Comparison of ENCODE assay signal across 19 cellular contexts in genomic region chr2:134932864-134933526, GRCh38. TPM values are rescaled to one million over a fixed set of nuclear protein-coding genes. Genes with fewer than 3 reads are reported as not detected.
DNase-seq lines count a peak whose midpoint lies in the region; ATAC-seq, FAIRE-seq and TF ChIP-seq lines count a peak whose summit lies in the region.
"Had no signal": no experiment of that assay in that cellular context is flagged by ENCODE, and none has a peak within 500 bp of the region (broad histone marks: within the 10 kb centered on the region; RNA-seq: fewer than 3 reads in every experiment).

No MANE protein-coding gene starts in this region.

- H3K4me3 ChIP-seq in HepG2 (replicated peaks in 1 of 3; ENCODE audit: insufficient read depth in 1 of 3, low read depth in 2 of 3, low read length in 3 of 3) (no peak overlapping the region), small intestine (ENCODE audit: low read depth in 1 of 2, low read length in 2 of 2) (no peak overlapping the region)
- H3K4me3 ChIP-seq: dorsolateral prefrontal cortex, SJSA1, smooth muscle cell had no signal

- TF ChIP-seq POLR2A in HepG2 (IDR thresholded peaks at IDR 0.05; ENCODE audit: insufficient read depth in 1 of 2, low read depth in 2 of 2, low read length in 2 of 2) = no peak

- peak overlapping the region; percentile 71 for H3K27ac Mint-ChIP-seq in WTC11
- H3K27ac Mint-ChIP-seq: activated CD4-positive, alpha-beta T cell treated with anti-CD3 and anti-CD28 coated beads, Interleukin-2, amount 10 ng/mL, durations not matched to agents 24 days and 14 days; CD4-positive, alpha-beta T cell had no signal

- H3K4me3 Mint-ChIP-seq in WTC11 = no peak overlapping the region
- H3K4me3 Mint-ChIP-seq: activated CD4-positive, alpha-beta T cell treated with anti-CD3 and anti-CD28 coated beads, Interleukin-2, amount 10 ng/mL, durations not matched to agents 24 days and 14 days had no signal

- no TSS peak for BruUV-seq in HepG2 (replicated peaks; lab: Mats Ljungman, UMichigan)

- H3K36me3 ChIP-seq in HepG2 (replicated peaks in 1 of 2; ENCODE audit: control insufficient read depth in 1 of 2, insufficient read depth in 2 of 2, low read length in 2 of 2) (peaks cover 0 to 23% of the 10 kb centered on the region in 2 experiments; a peak in 3 of 5 replicates), small intestine (ENCODE audit: control insufficient read depth in 2 of 2, insufficient read depth in 2 of 2, low read length in 2 of 2) (peaks cover 0 to 3% of the 10 kb centered on the region in 2 donors)

- H3K4me1 ChIP-seq in HepG2 (ENCODE audit: insufficient read depth, low read length) (peaks cover 44% of the 10 kb centered on the region), small intestine (ENCODE audit: control insufficient read depth in 2 of 2, insufficient read depth in 1 of 2, low read depth in 1 of 2, low read length in 1 of 2) (peaks cover 0 to 2% of the 10 kb centered on the region in 2 donors)
- H3K4me1 ChIP-seq: SJSA1 had no signal

- peaks cover 9% of the 10 kb centered on the region for H3K36me3 Mint-ChIP-seq in WTC11

- H3K9ac ChIP-seq in HepG2 (ENCODE audit: insufficient read depth, low read depth, low read length) = no peak overlapping the region

- H3K9me3 Mint-ChIP-seq in WTC11 = no peaks in the 10 kb centered on the region
- H3K9me3 Mint-ChIP-seq: activated CD4-positive, alpha-beta T cell treated with anti-CD3 and anti-CD28 coated beads, Interleukin-2, amount 10 ng/mL, durations not matched to agents 24 days and 14 days; CD4-positive, alpha-beta T cell had no signal

- POLR2A ChIA-PET in WTC11 (lab: Charles Lee) (no interaction called here), HepG2 (lab: Yijun Ruan, JAX) (no interaction called here)

- no peak for FAIRE-seq in HepG2 (lab: Jason Lieb, UNC)
- no peak for FAIRE-seq in small intestine (lab: Jason Lieb, UNC)
- no peak for FAIRE-seq in urothelium cell line (lab: Jason Lieb, UNC)

- in situ Hi-C loops in HepG2 (cut with HindIII; ENCODE audit: extremely low pct_ligation_motif_present, low pct_unique_long_range_greater_than_20kb) = no loop called here

- H3K27me3 ChIP-seq in HepG2 (ENCODE audit: control insufficient read depth in 1 of 2, insufficient read depth in 2 of 2, low read length in 2 of 2) (no peaks in the 10 kb centered on the region), small intestine (ENCODE audit: control insufficient read depth in 2 of 2, insufficient read depth in 2 of 2, low read length in 2 of 2) (no peaks in the 10 kb centered on the region)
- H3K27me3 ChIP-seq: dorsolateral prefrontal cortex had no signal

- H3K27me3 Mint-ChIP-seq in WTC11 (ENCODE audit: low read depth) = no peaks in the 10 kb centered on the region
- H3K27me3 Mint-ChIP-seq: activated CD4-positive, alpha-beta T cell treated with anti-CD3 and anti-CD28 coated beads, Interleukin-2, amount 10 ng/mL, durations not matched to agents 24 days and 14 days; CD4-positive, alpha-beta T cell had no signal

- TF ChIP-seq EP300 in HepG2 (IDR thresholded peaks at IDR 0.05; ENCODE audit: low read depth in 2 of 2, low read length in 2 of 2) (no peak), HepG2 (CRISPR knock-in tag; IDR thresholded peaks at IDR 0.05; ENCODE audit: borderline replicate concordance) (no peak)

- CTCF ChIA-PET in WTC11 (lab: Charles Lee) (no interaction called here), HepG2 (lab: Yijun Ruan, JAX; ENCODE audit: low intra/inter-chr PET ratio, low total read pairs) (no interaction called here)

- ATAC-seq in WTC11 = no peak
- peak; percentile 36; the same call in 2 of the 3 replicates for ATAC-seq in HepG2
- ATAC-seq: left cardiac atrium; stimulated activated naive CD8-positive, alpha-beta T cell treated with anti-CD3 and anti-CD28 coated beads, Interleukin-15, Interleukin-2, amounts not matched to agents 100 U/mL and 50 U/mL, for 24 hours had no signal

- no peak for TF ChIP-seq RAD21 in HepG2 (CRISPR knock-in tag; IDR thresholded peaks at IDR 0.05)

- H3K79me2 ChIP-seq in HepG2 (ENCODE audit: insufficient read depth, low read length) = peaks cover 95% of the 10 kb centered on the region

- DNase-seq in DMS53 (lab: John Stamatoyannopoulos, UW) = peak; percentile 4
- no peak for DNase-seq in DMS53 treated with DMSO at 0.1 percent for 48 hours (lab: John Stamatoyannopoulos, UW; ENCODE audit: unreplicated experiment)
- no peak for DNase-seq in WTC11 (ENCODE audit: low spot score)
- no peak for DNase-seq in HepG2 (ENCODE audit: low spot score)
- peak; percentile 54 for DNase-seq in small intestine
- no peak for DNase-seq in urothelium cell line (ENCODE audit: low spot score)
- DNase-seq in NCI-H446 (lab: John Stamatoyannopoulos, UW) = no peak
- DNase-seq in NOMO-1 (lab: John Stamatoyannopoulos, UW; ENCODE audit: unreplicated experiment in 2 of 2) = no peak
- DNase-seq: 8988T; activated CD4-positive, alpha-beta T cell treated with anti-CD3 and anti-CD28 coated beads, Interleukin-2, amount 10 ng/mL, durations not matched to agents 24 days and 14 days; anterior cingulate cortex; CD4-positive, alpha-beta T cell; dorsolateral prefrontal cortex; HCEC 1CT; left cardiac atrium; NCI-H2171; stimulated activated naive CD8-positive, alpha-beta T cell treated with anti-CD3 and anti-CD28 coated beads, Interleukin-15, Interleukin-2, amounts not matched to agents 100 U/mL and 50 U/mL, for 24 hours had no signal

- no peak overlapping the region for H3K4me2 ChIP-seq in HepG2 (ENCODE audit: low read depth, low read length)
- H3K4me2 ChIP-seq: smooth muscle cell had no signal

- 94% methylated on average over 3 of the region's 3 CpGs for WGBS in HepG2 (ENCODE audit: low lambda C conversion rate)
- 30 to 72% (median 47%) methylated on average over 3 of the region's 3 CpGs for WGBS in small intestine, 3 donors

- TF ChIP-seq CTCF in WTC11 (IDR thresholded peaks at IDR 0.05) = no peak
- no peak for TF ChIP-seq CTCF in HepG2 (CRISPR knock-in tag; IDR thresholded peaks at IDR 0.05)

- H3K9me3 ChIP-seq in HepG2 (ENCODE audit: low read length) (no peaks in the 10 kb centered on the region), small intestine (ENCODE audit: control insufficient read depth, low read depth) (no peaks in the 10 kb centered on the region)
- H3K9me3 ChIP-seq: SJSA1 had no signal

- intact Hi-C loops in HepG2 (cut with micrococcal nuclease; ENCODE audit: unreplicated experiment) = loop anchor here (10.0 kb wide), 1 partner anchor 1052 kb away; the partner anchor contains the start of gene DARS1

- H3K4me1 Mint-ChIP-seq in WTC11 = peaks cover 26% of the 10 kb centered on the region

- H4K20me1 ChIP-seq in HepG2 (ENCODE audit: insufficient read depth, low read length) = peaks cover 84% of the 10 kb centered on the region

- H2AFZ ChIP-seq in HepG2 (ENCODE audit: low read length) = no peak overlapping the region

- H3K27ac ChIP-seq in HepG2 (ENCODE audit: extremely low read length, insufficient read depth, low read length) = peak overlapping the region; percentile 3
- H3K27ac ChIP-seq in small intestine (ENCODE audit: low read depth in 1 of 2, low read length in 1 of 2) = peak overlapping the region; percentile 68 to 88
- H3K27ac ChIP-seq: dorsolateral prefrontal cortex, SJSA1 had no signal

TF ChIP-seq in WTC11, 78 proteins besides CTCF, POLR2A, EP300 and RAD21 (continues in another document):
- TF ChIP-seq MYBL2 (CRISPR knock-in tag; IDR thresholded peaks at IDR 0.05) = no peak
- TF ChIP-seq IRF1 (CRISPR knock-in tag; IDR thresholded peaks at IDR 0.05) = no peak

TF ChIP-seq in HepG2, 621 proteins besides CTCF, POLR2A, EP300 and RAD21 (continues in another document):
- no peak for TF ChIP-seq ZNF576 (CRISPR knock-in tag; IDR thresholded peaks at IDR 0.05)

RNA-seq across cellular contexts. Expression of gene CCNT2, which starts 14.4 kb away (rescaled TPM):
- total RNA-seq in WTC11 (2021) (38.1 to 42.3 TPM (median 39.2 TPM) in 3 replicates), HepG2 (2016; rRNA removed; fragmentation: Illumina TruSeq; extraction: Trizol) (31.2 and 34.4 TPM in 2 replicates)
- total RNA-seq in HepG2 (2016; cell fraction: cytosol; rRNA removed; fragmentation: Illumina TruSeq; extraction: Trizol; ENCODE audit: low read depth) = 11.1 and 11.5 TPM in 2 replicates
- total RNA-seq in HepG2 (2016; cell fraction: insoluble cytoplasmic fraction; rRNA removed; fragmentation: Illumina TruSeq; extraction: Trizol) = 30.1 and 32.4 TPM in 2 replicates
- 9.5 and 11.8 TPM in 2 replicates for total RNA-seq in HepG2 (2016; cell fraction: membrane; rRNA removed; fragmentation: Illumina TruSeq; extraction: Trizol)
- 89.2 and 92.5 TPM in 2 replicates for total RNA-seq in HepG2 (2016; cell fraction: nucleus; rRNA removed; fragmentation: Illumina TruSeq; extraction: Trizol)
- polyA plus RNA-seq in HepG2 (2011; rRNA removed) (20.5 and 22.1 TPM in 2 replicates), small intestine (10 to 100 TPM in 1 of 3 donors, 1 to 10 TPM in 2; 5.4 to 10.1 (median 8.5) TPM)
- polyA plus RNA-seq in HepG2 (2011; cell fraction: cytosol; rRNA removed) = 7.2 and 8.5 TPM in 2 replicates
- 44.4 and 46.0 TPM in 2 replicates for polyA plus RNA-seq in HepG2 (2011; cell fraction: nucleus; rRNA removed)
- 19.5 and 23.0 TPM in 2 replicates for polyA plus RNA-seq in HepG2 (2012)
- 0.57 and 0.70 TPM in 2 replicates for polyA plus RNA-seq in HepG2 (2016; cell fraction: cytosol; fragmentation: Illumina TruSeq; extraction: Trizol; ENCODE audit: low read depth)
- polyA plus RNA-seq in HepG2 (2016; cell fraction: insoluble cytoplasmic fraction; fragmentation: Illumina TruSeq; extraction: Trizol; ENCODE audit: low read depth) = 19.6 and 20.9 TPM in 2 replicates
- 2.3 and 2.4 TPM in 2 replicates for polyA plus RNA-seq in HepG2 (2016; cell fraction: membrane; fragmentation: Illumina TruSeq; extraction: Trizol; ENCODE audit: low read depth)
- 96.7 and 102 TPM in 2 replicates for polyA plus RNA-seq in HepG2 (2016; cell fraction: nucleus; fragmentation: Illumina TruSeq; extraction: Trizol; ENCODE audit: insufficient read depth, low read depth)
- 16.2 and 33.3 TPM in 2 replicates for polyA minus RNA-seq in HepG2 (2011; rRNA and poly(A)+ RNA removed; ENCODE audit: low replicate concordance)
- 23.0 and 26.5 TPM in 2 replicates for polyA minus RNA-seq in HepG2 (2011; cell fraction: cytosol; rRNA and poly(A)+ RNA removed)
- 175 and 178 TPM in 2 replicates for polyA minus RNA-seq in HepG2 (2011; cell fraction: nucleus; rRNA and poly(A)+ RNA removed)

Comparison
In these comparisons a context has a peak if more than half of its experiments do, and no peak if none do; other contexts are left out.
1. DNase-seq: peak in DMS53 (single experiment) and small intestine (single experiment); none in DMS53 treated with DMSO at 0.1 percent for 48 hours (single experiment), WTC11 (single experiment), HepG2 (single experiment), urothelium cell line (single experiment), NCI-H446 (0 of 2) and NOMO-1 (0 of 2).